In the genomic region with DNA sequence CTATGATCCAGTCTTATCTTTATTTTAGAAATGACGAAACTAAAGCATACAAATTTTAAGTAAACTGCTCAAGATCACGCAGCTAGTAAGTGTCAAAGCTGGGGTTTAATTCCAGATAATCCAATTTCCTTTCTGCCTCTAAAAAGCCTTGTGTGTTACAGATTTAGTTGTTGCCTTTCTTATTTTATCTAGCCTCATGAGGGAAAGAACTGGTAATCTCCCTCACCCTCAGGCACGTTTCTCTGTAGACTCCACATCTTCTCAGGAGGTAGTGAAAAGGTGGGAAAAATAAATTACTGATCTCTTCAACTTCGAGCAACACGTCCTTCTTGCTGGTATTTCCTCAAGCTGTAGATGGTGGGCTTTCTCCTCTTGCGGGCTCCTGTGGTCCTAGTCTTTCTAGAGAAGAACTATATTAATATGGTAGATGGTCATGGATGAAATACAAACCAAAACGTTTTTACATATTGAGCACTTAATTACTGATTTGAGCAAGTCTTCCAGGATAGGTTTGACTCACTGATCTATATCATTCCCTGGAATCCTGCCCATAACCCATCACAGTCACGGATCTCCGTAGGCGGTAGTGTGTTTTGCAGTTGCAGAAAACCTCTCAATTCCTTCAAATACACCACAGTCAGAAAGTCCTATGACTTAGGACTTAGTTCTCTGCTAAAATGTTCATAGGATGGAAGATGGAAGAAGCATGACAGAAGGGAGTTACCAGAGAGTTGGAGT, we compare ENCODE assay signal across 1 cellular context.
TF ChIP-seq lines count a peak whose summit lies in the region.

No MANE protein-coding gene starts in this region.

TF ChIP-seq in IMR-90, 13 proteins besides CTCF, POLR2A, EP300 and RAD21:
- no peak for TF ChIP-seq MAZ (IDR thresholded peaks at IDR 0.05; ENCODE audit: borderline replicate concordance, low read depth, low read length)
- TF ChIP-seq NFE2L2 (IDR thresholded peaks at IDR 0.05; ENCODE audit: low read depth, low read length), result no peak
- TF ChIP-seq MAFK (IDR thresholded peaks at IDR 0.05; ENCODE audit: low read depth, low read length), result no peak
- TF ChIP-seq CEBPB (IDR thresholded peaks at IDR 0.05; ENCODE audit: low read depth, low read length), result no peak
- no peak for TF ChIP-seq CHD1 (IDR thresholded peaks at IDR 0.05; ENCODE audit: low read depth, low read length)
- TF ChIP-seq MXI1 (IDR thresholded peaks at IDR 0.05; ENCODE audit: borderline replicate concordance, low read depth, low read length), result no peak
- no peak for TF ChIP-seq BHLHE40 (IDR thresholded peaks at IDR 0.05; ENCODE audit: low read depth, low read length)
- TF ChIP-seq, protein P1, sequence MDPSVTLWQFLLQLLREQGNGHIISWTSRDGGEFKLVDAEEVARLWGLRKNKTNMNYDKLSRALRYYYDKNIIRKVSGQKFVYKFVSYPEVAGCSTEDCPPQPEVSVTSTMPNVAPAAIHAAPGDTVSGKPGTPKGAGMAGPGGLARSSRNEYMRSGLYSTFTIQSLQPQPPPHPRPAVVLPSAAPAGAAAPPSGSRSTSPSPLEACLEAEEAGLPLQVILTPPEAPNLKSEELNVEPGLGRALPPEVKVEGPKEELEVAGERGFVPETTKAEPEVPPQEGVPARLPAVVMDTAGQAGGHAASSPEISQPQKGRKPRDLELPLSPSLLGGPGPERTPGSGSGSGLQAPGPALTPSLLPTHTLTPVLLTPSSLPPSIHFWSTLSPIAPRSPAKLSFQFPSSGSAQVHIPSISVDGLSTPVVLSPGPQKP (IDR thresholded peaks at IDR 0.05; ENCODE audit: borderline replicate concordance, low read depth, low read length), result no peak
- no peak for TF ChIP-seq USF2 (IDR thresholded peaks at IDR 0.05; ENCODE audit: low read depth, low read length)
- no peak for TF ChIP-seq RFX5 (IDR thresholded peaks at IDR 0.05; ENCODE audit: low read depth, low read length)
- no peak for TF ChIP-seq SMC3 (IDR thresholded peaks at IDR 0.05; ENCODE audit: low read depth, low read length)
- TF ChIP-seq FOS (IDR thresholded peaks at IDR 0.05; ENCODE audit: low read depth, low read length), result no peak
- no peak for TF ChIP-seq RCOR1 (IDR thresholded peaks at IDR 0.05; ENCODE audit: insufficient replicate concordance, low read length)
